ENCODE assay signal across 25 cellular contexts in the genomic region with DNA sequence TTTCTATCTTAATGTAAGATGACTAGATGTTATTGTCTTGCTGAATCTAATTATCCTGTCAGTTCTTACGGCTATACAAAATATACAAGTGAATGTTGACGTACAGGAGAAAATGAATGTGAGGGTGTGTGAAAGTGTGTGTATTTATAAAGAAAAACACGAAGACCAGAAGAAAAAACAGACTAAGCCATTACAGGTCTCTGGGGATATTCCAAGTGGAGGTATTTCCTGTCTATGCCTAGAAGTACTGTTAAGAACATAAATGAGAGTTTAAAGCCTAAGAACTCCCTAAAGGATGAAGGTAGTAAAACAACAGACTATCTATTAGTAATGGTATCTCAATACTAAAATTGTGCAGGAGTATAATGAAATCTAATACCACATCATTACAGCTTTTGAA.
"Had no signal": no experiment of that assay in that cellular context is flagged by ENCODE, and none has a peak within 500 bp of the region (broad histone marks: within the 10 kb centered on the region; RNA-seq: fewer than 3 reads in every experiment).

No MANE protein-coding gene starts in this region.

- H3K4me2 ChIP-seq: SK-N-SH had no signal

- H3K27ac Mint-ChIP-seq: activated CD8-positive, alpha-beta T cell treated with anti-CD3 and anti-CD28 coated beads for 36 hours; activated naive CD8-positive, alpha-beta T cell treated with anti-CD3 and anti-CD28 coated beads, Interleukin-2, amount 10 ng/mL, durations not matched to agents 7 days and 5 days; activated T-cell treated with anti-CD3 and anti-CD28 coated beads, Interleukin-2, amount 50 U/mL, for 72 hours; activated T-helper 2 cell treated with anti-CD3 and anti-CD28 coated beads, Interferon-gamma antibody, Interleukin-2, Interleukin-4, amounts not matched to agents 10 μg/mL and 5 μg/mL and 100 μg/mL, durations not matched to agents 14 hours and 24 hours and 36 hours had no signal

- H3K36me3 ChIP-seq: adrenal gland had no signal

- H3K27ac ChIP-seq: adrenal gland had no signal

- ATAC-seq: activated CD4-positive, CD25-positive, alpha-beta regulatory T cell treated with anti-CD3 and anti-CD28 coated beads, Interleukin-2, amount 50 U/mL, for 24 hours; activated CD8-positive, alpha-beta T cell treated with anti-CD3 and anti-CD28 coated beads for 36 hours; activated T-cell treated with anti-CD3 and anti-CD28 coated beads, Interleukin-2, amount 50 U/mL, for 72 hours; Panc1; Right ventricle myocardium inferior had no signal

- H3K27me3 Mint-ChIP-seq: activated CD8-positive, alpha-beta T cell treated with anti-CD3 and anti-CD28 coated beads for 36 hours; activated naive CD8-positive, alpha-beta T cell treated with anti-CD3 and anti-CD28 coated beads, Interleukin-2, amount 10 ng/mL, durations not matched to agents 7 days and 5 days had no signal

- H3K9me3 Mint-ChIP-seq: activated CD8-positive, alpha-beta T cell treated with anti-CD3 and anti-CD28 coated beads for 36 hours; activated naive CD8-positive, alpha-beta T cell treated with anti-CD3 and anti-CD28 coated beads, Interleukin-2, amount 10 ng/mL, durations not matched to agents 7 days and 5 days; activated T-cell treated with anti-CD3 and anti-CD28 coated beads, Interleukin-2, amount 50 U/mL, for 72 hours; activated T-helper 2 cell treated with anti-CD3 and anti-CD28 coated beads, Interferon-gamma antibody, Interleukin-2, Interleukin-4, amounts not matched to agents 10 μg/mL and 5 μg/mL and 100 μg/mL, durations not matched to agents 14 hours and 24 hours and 36 hours had no signal

- H3K4me3 ChIP-seq: adrenal gland had no signal

- H3K9ac ChIP-seq: SK-N-SH had no signal

- H3K27me3 ChIP-seq: adrenal gland had no signal

- H3K4me1 ChIP-seq: adrenal gland had no signal

- H3K4me3 Mint-ChIP-seq: activated CD8-positive, alpha-beta T cell treated with anti-CD3 and anti-CD28 coated beads for 36 hours; activated naive CD8-positive, alpha-beta T cell treated with anti-CD3 and anti-CD28 coated beads, Interleukin-2, amount 10 ng/mL, durations not matched to agents 7 days and 5 days; activated T-cell treated with anti-CD3 and anti-CD28 coated beads, Interleukin-2, amount 50 U/mL, for 72 hours had no signal

- DNase-seq: activated CD4-positive, alpha-beta T cell treated with anti-CD3 and anti-CD28 coated beads for 4 hours; activated CD8-positive, alpha-beta memory T cell treated with anti-CD3 and anti-CD28 coated beads, Interleukin-2, amount 50 U/mL, for 4 hours; activated CD8-positive, alpha-beta T cell treated with anti-CD3 and anti-CD28 coated beads for 36 hours; activated naive CD4-positive, alpha-beta T cell treated with anti-CD3 and anti-CD28 coated beads, Interleukin-2, amount 50 U/mL, for 16 hours; activated naive CD8-positive, alpha-beta T cell treated with anti-CD3 and anti-CD28 coated beads, Interleukin-2, amount 10 ng/mL, durations not matched to agents 7 days and 5 days; activated T-cell treated with anti-CD3 and anti-CD28 coated beads, Interleukin-2, amount 50 U/mL, for 72 hours; adrenal gland; anterior cingulate cortex; Kasumi-1; KBM-7; NCI-H1048; NCI-H1930; NCI-H345; NCI-H510A; NCI-H526 treated with DMSO at 0.1 percent for 48 hours; NCI-H82; NK-92 treated with Interleukin-12 subunit alpha and Interleukin-12 subunit beta, amount 100 ng/mL, for 24 hours; OCI-M1; RPMI8226; SK-N-SH; T-helper 1 cell had no signal

- H3K9me3 ChIP-seq: SK-N-SH had no signal
